ENCODE assay signal across 8 cellular contexts in the genomic region with DNA sequence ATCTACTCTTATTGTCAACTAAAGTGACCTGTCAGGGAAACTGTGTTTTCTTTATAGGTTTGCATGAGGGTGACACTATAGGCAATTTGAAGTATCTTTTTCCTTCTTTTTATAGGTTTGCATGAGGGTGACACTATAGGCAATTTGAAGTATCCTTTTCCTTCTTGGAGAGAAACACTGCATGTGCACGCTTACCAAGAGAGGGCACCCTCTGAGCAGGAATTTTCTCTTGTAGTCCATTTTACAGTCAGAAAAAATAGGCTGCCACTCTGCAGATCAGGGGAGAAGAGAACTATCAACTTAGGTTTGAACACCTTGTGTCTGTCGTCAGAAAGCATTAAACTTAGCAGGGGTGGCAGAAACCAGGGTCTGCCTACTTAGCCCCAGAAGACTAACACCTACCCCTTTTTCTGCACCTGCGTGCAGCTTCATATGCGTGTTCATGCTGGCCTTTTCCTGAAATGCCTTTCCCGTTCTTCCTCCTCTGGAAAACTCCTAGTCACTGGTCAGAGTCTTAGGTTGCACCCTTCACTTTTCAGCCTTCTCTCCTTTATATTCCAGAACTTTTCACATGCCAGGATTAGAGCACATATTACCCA. TPM values are rescaled to one million over a fixed set of nuclear protein-coding genes. Genes with fewer than 3 reads are reported as not detected.
A peak's percentile ranks its signal among the peaks of the same experiment; 100 is the strongest.
DNase-seq lines count a peak whose midpoint lies in the region; ATAC-seq, FAIRE-seq and TF ChIP-seq lines count a peak whose summit lies in the region.

No MANE protein-coding gene starts in this region.

- H3K27me3 ChIP-seq in Peyer's patch (no peaks in the 10 kb centered on the region), fibroblast of lung (ENCODE audit: control insufficient read depth, insufficient read depth, low read length) (no peaks in the 10 kb centered on the region)

- DNase-seq in D721Med (ENCODE audit: insufficient read length, low spot score): no peak
- peak; percentile 35 for DNase-seq in HPDE6-E6E7 (ENCODE audit: extremely low spot score)
- DNase-seq in Peyer's patch: no peak
- DNase-seq in fibroblast of lung (ENCODE audit: low read depth in 2 of 2): peak; percentile 49 to 83
- peak; percentile 12 for DNase-seq in occipital lobe (lab: John Stamatoyannopoulos, UW)
- DNase-seq in activated gamma-delta T cell treated with Interleukin-2 at 50 U/mL for 16 hours: no peak
- DNase-seq in 8988T: no peak

- H3K36me3 ChIP-seq in Peyer's patch (no peaks in the 10 kb centered on the region), fibroblast of lung (ENCODE audit: control insufficient read depth, insufficient read depth, low read length) (no peaks in the 10 kb centered on the region)

- no peaks in the 10 kb centered on the region for H3K9me3 ChIP-seq in Peyer's patch
- H3K9me3 ChIP-seq in fibroblast of lung (ENCODE audit: control insufficient read depth, insufficient read depth, low read depth, low read length): no peaks in the 10 kb centered on the region

- H3K4me2 ChIP-seq in fibroblast of lung (ENCODE audit: extremely low read depth, insufficient read depth, low read length): no peak overlapping the region

- H3K4me3 ChIP-seq in Peyer's patch: no peak overlapping the region
- H3K4me3 ChIP-seq in fibroblast of lung (replicated peaks in 1 of 4; ENCODE audit: control extremely low read depth in 1 of 4, insufficient read depth in 1 of 4, low read depth in 3 of 4, low read length in 4 of 4): no peak overlapping the region

- no peaks in the 10 kb centered on the region for H3K4me1 ChIP-seq in Peyer's patch
- no peaks in the 10 kb centered on the region for H3K4me1 ChIP-seq in fibroblast of lung (ENCODE audit: control insufficient read depth, extremely low read depth, insufficient read depth, low read length)

- ATAC-seq in HG03039 (IDR thresholded peaks at IDR 0.05; ENCODE audit: unreplicated experiment): no peak

- TF ChIP-seq CTCF in D721Med (IDR thresholded peaks at IDR 0.05; ENCODE audit: insufficient read depth, missing control alignments) (peak; percentile 63), Peyer's patch (IDR thresholded peaks at IDR 0.05) (peak in 4 of 6 experiments; percentile 19 to 39 (median 36)), fibroblast of lung (conservative IDR thresholded peaks at IDR 0.05 in 1 of 2, IDR thresholded peaks at IDR 0.05 in 1 of 2; ENCODE audit: low read depth in 1 of 2, low read length in 2 of 2) (peak; percentile 78 to 88)

- H2AFZ ChIP-seq in fibroblast of lung (ENCODE audit: low read length): no peak overlapping the region

- H3K79me2 ChIP-seq in fibroblast of lung (ENCODE audit: control insufficient read depth, insufficient read depth, low read length): no peaks in the 10 kb centered on the region

- H4K20me1 ChIP-seq in fibroblast of lung (ENCODE audit: control insufficient read depth, extremely low read depth, insufficient read depth, low read length): no peaks in the 10 kb centered on the region

- H3K9ac ChIP-seq in fibroblast of lung (ENCODE audit: insufficient read depth, low read length): no peak overlapping the region

- no peak for TF ChIP-seq POLR2A in Peyer's patch (IDR thresholded peaks at IDR 0.05)

- H3K27ac ChIP-seq in Peyer's patch: no peak overlapping the region
- no peak overlapping the region for H3K27ac ChIP-seq in fibroblast of lung (ENCODE audit: insufficient read depth, low read length)

- FAIRE-seq in D721Med (lab: Jason Lieb, UNC): no peak

RNA-seq across cellular contexts. Expression of a gene that starts 16.4 kb away (rescaled TPM):
- not detected for total RNA-seq in Peyer's patch
- not detected in 2 replicates for total RNA-seq in fibroblast of lung
- not detected in 2 replicates for polyA plus RNA-seq in fibroblast of lung
- polyA plus RNA-seq in fibroblast of lung (2012): not detected in 2 replicates
- not detected in 2 replicates for polyA minus RNA-seq in fibroblast of lung (ENCODE audit: low replicate concordance)
- not detected for total RNA-seq in occipital lobe

Comparison
In these comparisons a context has a peak if more than half of its experiments do, and no peak if none do; other contexts are left out.
1. DNase-seq: peak in HPDE6-E6E7 (single experiment), fibroblast of lung (2 of 2) and occipital lobe (single experiment); none in D721Med (single experiment), Peyer's patch (0 of 3), activated gamma-delta T cell treated with Interleukin-2 at 50 U/mL for 16 hours (single experiment) and 8988T (single experiment).
2. Peak in every context shown above with its lines, with median percentiles within 50 percentile points of each other: CTCF ChIP-seq.